ENCODE assay signal across 10 cellular contexts in the genomic region with DNA sequence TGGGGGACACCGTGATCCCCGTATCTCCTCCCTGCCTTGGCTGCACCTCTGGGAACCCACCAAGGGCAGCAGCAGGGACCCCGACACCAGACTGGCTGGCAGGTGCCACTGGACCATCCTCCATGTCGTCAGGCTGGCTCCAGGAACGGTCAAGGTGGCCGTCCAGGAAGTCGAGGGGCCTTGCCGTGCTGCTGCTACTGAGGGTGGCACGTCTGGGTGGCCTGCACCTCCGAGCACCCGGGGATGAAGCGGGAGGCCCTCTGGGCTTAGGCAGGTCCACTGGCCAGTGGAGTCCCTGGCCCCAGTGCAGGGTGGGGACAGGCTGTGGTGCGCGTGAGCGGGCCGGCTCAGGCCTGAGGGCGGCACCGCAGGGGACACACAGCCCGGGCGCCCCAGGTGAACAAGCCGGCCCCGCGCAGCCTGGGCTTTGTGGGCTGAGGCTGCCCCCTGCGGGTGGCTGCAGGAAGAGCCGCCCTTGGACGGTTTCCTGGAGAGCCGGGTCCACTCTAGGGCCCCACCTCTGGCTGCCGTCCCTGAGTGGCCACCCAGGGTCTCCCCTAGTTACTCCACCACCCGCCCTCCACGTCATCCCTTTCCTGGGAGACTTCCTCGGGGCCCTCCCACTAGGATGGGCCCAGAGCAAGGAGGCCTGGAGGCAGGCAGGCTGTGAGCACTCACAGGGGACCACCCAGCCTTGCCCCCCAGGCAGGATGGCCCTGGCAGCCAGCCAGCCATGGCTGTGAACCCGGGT. TPM values are rescaled to one million over a fixed set of nuclear protein-coding genes. Genes with fewer than 3 reads are reported as not detected.
A peak's percentile ranks its signal among the peaks of the same experiment; 100 is the strongest.
DNase-seq lines count a peak whose midpoint lies in the region; ATAC-seq, FAIRE-seq and TF ChIP-seq lines count a peak whose summit lies in the region.
"Had no signal": no experiment of that assay in that cellular context is flagged by ENCODE, and none has a peak within 500 bp of the region (broad histone marks: within the 10 kb centered on the region; RNA-seq: fewer than 3 reads in every experiment).

No MANE protein-coding gene starts in this region.

- no peak for TF ChIP-seq POLR2A in endothelial cell of umbilical vein (IDR thresholded peaks at IDR 0.05; ENCODE audit: low read depth, low read length)

- H3K9ac ChIP-seq in endothelial cell of umbilical vein (replicated peaks; ENCODE audit: extremely low read depth, insufficient read depth, low read length), result no peak overlapping the region

- POLR2A ChIA-PET in endothelial cell of umbilical vein (lab: Charles Lee), result interaction anchor here (0.7 kb wide), 1 partner anchor 841 kb away, joined by 3 read pairs; no protein-coding TSS in a partner anchor
- POLR2A ChIA-PET in naive thymus-derived CD4-positive, alpha-beta T cell (lab: Charles Lee), result no interaction called here

- no peaks in the 10 kb centered on the region for H3K27me3 Mint-ChIP-seq in naive thymus-derived CD4-positive, alpha-beta T cell

- no peaks in the 10 kb centered on the region for H3K36me3 ChIP-seq in endothelial cell of umbilical vein (ENCODE audit: control insufficient read depth in 2 of 2, extremely low read depth in 1 of 2, insufficient read depth in 2 of 2, low read length in 2 of 2)
- H3K36me3 ChIP-seq in naive thymus-derived CD4-positive, alpha-beta T cell (ENCODE audit: control insufficient read depth in 2 of 3, insufficient read depth in 3 of 3, low read length in 3 of 3), result no peaks in the 10 kb centered on the region

- no peak overlapping the region for H3K4me3 Mint-ChIP-seq in naive thymus-derived CD4-positive, alpha-beta T cell

- peaks cover 20% of the 10 kb centered on the region for H3K4me1 ChIP-seq in endothelial cell of umbilical vein (ENCODE audit: control insufficient read depth, extremely low read depth, insufficient read depth, low read length)
- H3K4me1 ChIP-seq in naive thymus-derived CD4-positive, alpha-beta T cell (ENCODE audit: control insufficient read depth in 2 of 2, insufficient read depth in 2 of 2, low read length in 2 of 2), result peaks cover 0 to 7% of the 10 kb centered on the region in 2 donors

- no peaks in the 10 kb centered on the region for H3K9me3 ChIP-seq in endothelial cell of umbilical vein (replicated peaks; ENCODE audit: control insufficient read depth, insufficient read depth, low read length)
- H3K9me3 ChIP-seq in naive thymus-derived CD4-positive, alpha-beta T cell (ENCODE audit: control insufficient read depth in 2 of 3, low read length in 3 of 3), result no peaks in the 10 kb centered on the region

- dilution Hi-C loops in endothelial cell of umbilical vein (cut with MboI; ENCODE audit: extremely low pct_ligation_motif_present, low sequenced_read_pairs), result no loop called here

- no peaks in the 10 kb centered on the region for H3K9me1 ChIP-seq in endothelial cell of umbilical vein (replicated peaks; ENCODE audit: control insufficient read depth, extremely low read depth, insufficient read depth, low read length)

- intact Hi-C loops in endothelial cell of umbilical vein (cut with micrococcal nuclease), result loop anchor here (1.0 to 2.0 kb wide), 3 partner anchors 35 to 84 kb away; a partner anchor contains a TSS
- intact Hi-C loops in naive thymus-derived CD4-positive, alpha-beta T cell (cut with micrococcal nuclease), result loop anchor here (1.0 to 5.0 kb wide), 5 partner anchors 35 to 84 kb away; a partner anchor contains a TSS

- no peak overlapping the region for H3K4me3 ChIP-seq in endothelial cell of umbilical vein (replicated peaks in 1 of 3; ENCODE audit: insufficient read depth in 1 of 3, low read depth in 1 of 3, low read length in 3 of 3)
- H3K4me3 ChIP-seq in naive thymus-derived CD4-positive, alpha-beta T cell (ENCODE audit: low read length), result no peak overlapping the region

- H3K4me1 Mint-ChIP-seq in naive thymus-derived CD4-positive, alpha-beta T cell, result peaks cover 0 to 13% (median 5%) of the 10 kb centered on the region in 7 donors

- no peaks in the 10 kb centered on the region for H3K79me2 ChIP-seq in endothelial cell of umbilical vein (ENCODE audit: control insufficient read depth, insufficient read depth, low read length)

- CTCF ChIA-PET in endothelial cell of umbilical vein (lab: Charles Lee), result interaction anchor here (1.0 to 1.9 kb wide), 6 partner anchors 63 to 88 kb away, joined by 3 to 18 read pairs (median 4); no protein-coding TSS in a partner anchor
- CTCF ChIA-PET in naive thymus-derived CD4-positive, alpha-beta T cell (lab: Charles Lee), result interaction anchor here (0.7 to 1.3 kb wide), 3 partner anchors 61 to 83 kb away, joined by 3 read pairs; no protein-coding TSS in a partner anchor

- peak; percentile 88 to 98 for TF ChIP-seq CTCF in endothelial cell of umbilical vein (IDR thresholded peaks at IDR 0.05; ENCODE audit: extremely low read depth in 1 of 2, insufficient read depth in 1 of 2, low read depth in 1 of 2, low read length in 2 of 2)

- no peak overlapping the region for H2AFZ ChIP-seq in endothelial cell of umbilical vein (ENCODE audit: low read depth, low read length)

- no peaks in the 10 kb centered on the region for H3K36me3 Mint-ChIP-seq in naive thymus-derived CD4-positive, alpha-beta T cell

- H3K4me2 ChIP-seq in endothelial cell of umbilical vein (ENCODE audit: insufficient read depth, low read length), result no peak overlapping the region

- no peaks in the 10 kb centered on the region for H3K27me3 ChIP-seq in endothelial cell of umbilical vein (ENCODE audit: control insufficient read depth in 2 of 2, insufficient read depth in 2 of 2, low read length in 2 of 2)
- H3K27me3 ChIP-seq in naive thymus-derived CD4-positive, alpha-beta T cell (ENCODE audit: control insufficient read depth in 2 of 2, insufficient read depth in 2 of 2, low read length in 2 of 2), result no peaks in the 10 kb centered on the region

- ATAC-seq in naive thymus-derived CD4-positive, alpha-beta T cell, result peak; percentile 75
- ATAC-seq in HG02938 (IDR thresholded peaks at IDR 0.05; ENCODE audit: unreplicated experiment), result no peak

- no TSS peak for BruUV-seq in endothelial cell of umbilical vein (replicated peaks; lab: Mats Ljungman, UMichigan)

- no peaks in the 10 kb centered on the region for H3K9me3 Mint-ChIP-seq in naive thymus-derived CD4-positive, alpha-beta T cell

- H4K20me1 ChIP-seq in endothelial cell of umbilical vein (replicated peaks; ENCODE audit: control insufficient read depth, extremely low read depth, insufficient read depth, low read length), result no peaks in the 10 kb centered on the region

- peak; percentile 59 for FAIRE-seq in endothelial cell of umbilical vein (lab: Jason Lieb, UNC)
- FAIRE-seq: A204.1, endometrium had no signal

- no peak overlapping the region for H3K27ac ChIP-seq in endothelial cell of umbilical vein (ENCODE audit: insufficient read depth, low read depth, low read length)
- no peak overlapping the region for H3K27ac ChIP-seq in naive thymus-derived CD4-positive, alpha-beta T cell (ENCODE audit: low read depth, low read length)

- DNase-seq in DMS 273 (lab: John Stamatoyannopoulos, UW; ENCODE audit: unreplicated experiment) (peak; percentile 82), DMS 273 treated with DMSO at 0.1 percent for 48 hours (lab: John Stamatoyannopoulos, UW) (no peak), NCI-H1092 treated with DMSO at 0.1 percent for 48 hours (lab: John Stamatoyannopoulos, UW) (peak; percentile 28), endothelial cell of umbilical vein (ENCODE audit: low read depth, low spot score) (peak; percentile 45), stromal cell of bone marrow (ENCODE audit: low read depth) (peak; percentile 38)
- DNase-seq in activated CD8-positive, alpha-beta memory T cell treated with anti-CD3 and anti-CD28 coated beads, Interleukin-2, amount 50 U/mL, for 4 hours, result peak; percentile 69
- peak in 8 of 9 donors; percentile 49 to 78 (median 62) for DNase-seq in naive thymus-derived CD4-positive, alpha-beta T cell

- no peak overlapping the region for H3K27ac Mint-ChIP-seq in naive thymus-derived CD4-positive, alpha-beta T cell

TF ChIP-seq in endothelial cell of umbilical vein, 7 proteins besides CTCF, POLR2A, EP300 and RAD21:
- no peak for TF ChIP-seq JUN (IDR thresholded peaks at IDR 0.05; ENCODE audit: borderline replicate concordance, insufficient read depth, insufficient read length, low read depth)
- TF ChIP-seq, protein P1, sequence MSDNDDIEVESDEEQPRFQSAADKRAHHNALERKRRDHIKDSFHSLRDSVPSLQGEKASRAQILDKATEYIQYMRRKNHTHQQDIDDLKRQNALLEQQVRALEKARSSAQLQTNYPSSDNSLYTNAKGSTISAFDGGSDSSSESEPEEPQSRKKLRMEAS (IDR thresholded peaks at IDR 0.05; ENCODE audit: insufficient read depth, insufficient read length), result no peak
- TF ChIP-seq FOS (IDR thresholded peaks at IDR 0.05; ENCODE audit: borderline replicate concordance, insufficient read depth, low read length), result no peak
- TF ChIP-seq POLR2AphosphoS5 (IDR thresholded peaks at IDR 0.05; ENCODE audit: insufficient read depth, low read depth, low read length), result no peak
- TF ChIP-seq EZH2 (IDR thresholded peaks at IDR 0.05; ENCODE audit: borderline replicate concordance, low read depth, low read length, severe bottlenecking), result no peak
- no peak for TF ChIP-seq MYC (IDR thresholded peaks at IDR 0.05; ENCODE audit: low read depth, low read length)
- TF ChIP-seq GATA2 (IDR thresholded peaks at IDR 0.05; ENCODE audit: insufficient read depth, insufficient read length, low read depth, low read length), result no peak

RNA-seq across cellular contexts. Expression of a gene that starts 42.8 kb away (rescaled TPM):
- total RNA-seq in endothelial cell of umbilical vein, result 52.8 and 59.6 TPM in 2 replicates
- 12.1 and 12.7 TPM in 2 replicates for polyA plus RNA-seq in endothelial cell of umbilical vein
- 14.5 and 16.9 TPM in 2 replicates for polyA plus RNA-seq in endothelial cell of umbilical vein (2011; cell fraction: cytosol; rRNA removed)
- polyA plus RNA-seq in endothelial cell of umbilical vein (2011; cell fraction: nucleus; rRNA removed), result 56.0 and 60.2 TPM in 2 replicates
- polyA plus RNA-seq in endothelial cell of umbilical vein (2012), result 27.9 and 28.1 TPM in 2 replicates
- 9.2 and 9.8 TPM in 2 replicates for polyA minus RNA-seq in endothelial cell of umbilical vein
- 21.1 TPM for polyA minus RNA-seq in endothelial cell of umbilical vein (2011; cell fraction: cytosol; rRNA and poly(A)+ RNA removed)
- 13.8 and 15.4 TPM in 2 replicates for polyA minus RNA-seq in endothelial cell of umbilical vein (2011; cell fraction: nucleus; rRNA and poly(A)+ RNA removed)
- 10 to 100 TPM; 74.0 to 97.8 (median 82.6) TPM for total RNA-seq in naive thymus-derived CD4-positive, alpha-beta T cell
- 10 to 100 TPM; 11.0 to 23.9 TPM for polyA plus RNA-seq in naive thymus-derived CD4-positive, alpha-beta T cell
